ENCODE assay signal across 23 cellular contexts in genomic region chr4:20416800-20417199, GRCh38.
DNase-seq lines count a peak whose midpoint lies in the region; ATAC-seq, FAIRE-seq and TF ChIP-seq lines count a peak whose summit lies in the region.
"Had no signal": no experiment of that assay in that cellular context is flagged by ENCODE, and none has a peak within 500 bp of the region (broad histone marks: within the 10 kb centered on the region; RNA-seq: fewer than 3 reads in every experiment).

No MANE protein-coding gene starts in this region.

- H3K36me3 Mint-ChIP-seq in nephron progenitor cell (ENCODE audit: low read depth) = peaks cover 6% of the 10 kb centered on the region
- no peaks in the 10 kb centered on the region for H3K36me3 Mint-ChIP-seq in activated T-helper 2 cell treated with anti-CD3 and anti-CD28 coated beads, Interferon-gamma antibody, Interleukin-2, Interleukin-4, amounts not matched to agents 10 μg/mL and 5 μg/mL and 100 μg/mL, durations not matched to agents 14 hours and 24 hours and 36 hours (ENCODE audit: low read depth)
- H3K36me3 Mint-ChIP-seq in chondrocyte (ENCODE audit: low read depth) = no peaks in the 10 kb centered on the region

- H3K4me1 ChIP-seq in PC-3 (ENCODE audit: insufficient read depth, low read length) = peaks cover 8% of the 10 kb centered on the region; the same call in 1 of the 2 replicates
- H3K4me1 ChIP-seq in endothelial cell of umbilical vein (ENCODE audit: control insufficient read depth, extremely low read depth, insufficient read depth, low read length) = peaks cover 9% of the 10 kb centered on the region
- no peaks in the 10 kb centered on the region for H3K4me1 ChIP-seq in testis
- H3K4me1 ChIP-seq: BE2C had no signal

- H3K9me3 ChIP-seq in PC-3 (ENCODE audit: low read length) = no peaks in the 10 kb centered on the region
- H3K9me3 ChIP-seq in endothelial cell of umbilical vein (replicated peaks; ENCODE audit: control insufficient read depth, insufficient read depth, low read length) = no peaks in the 10 kb centered on the region
- H3K9me3 ChIP-seq in testis = no peaks in the 10 kb centered on the region
- H3K9me3 ChIP-seq: BE2C, HAP-1, SJSA1 had no signal

- H4K20me1 ChIP-seq in PC-3 (ENCODE audit: low read length) (no peaks in the 10 kb centered on the region), endothelial cell of umbilical vein (replicated peaks; ENCODE audit: control insufficient read depth, extremely low read depth, insufficient read depth, low read length) (no peaks in the 10 kb centered on the region)

- TF ChIP-seq POLR2A in endothelial cell of umbilical vein (IDR thresholded peaks at IDR 0.05; ENCODE audit: low read depth, low read length) (no peak), testis (IDR thresholded peaks at IDR 0.05) (no peak)

- no peaks in the 10 kb centered on the region for H3F3A ChIP-seq in PC-3 (ENCODE audit: low read length, unreplicated experiment)

- no peak overlapping the region for H3K9ac ChIP-seq in PC-3 (ENCODE audit: low read length)
- no peak overlapping the region for H3K9ac ChIP-seq in endothelial cell of umbilical vein (replicated peaks; ENCODE audit: extremely low read depth, insufficient read depth, low read length)

- no peaks in the 10 kb centered on the region for H3K9me1 ChIP-seq in endothelial cell of umbilical vein (replicated peaks; ENCODE audit: control insufficient read depth, extremely low read depth, insufficient read depth, low read length)

- intact Hi-C loops in PC-3 (cut with micrococcal nuclease) (loop anchor here (10.0 kb wide), 1 partner anchor 122 kb away; no protein-coding TSS in a partner anchor), endothelial cell of umbilical vein (cut with micrococcal nuclease) (no loop called here), testis (cut with DNase I; ENCODE audit: low total_unique reads) (no loop called here)
- intact Hi-C loops in activated T-helper 2 cell treated with anti-CD3 and anti-CD28 coated beads, Interferon-gamma antibody, Interleukin-2, Interleukin-4, amounts not matched to agents 10 μg/mL and 5 μg/mL and 100 μg/mL, durations not matched to agents 14 hours and 24 hours and 36 hours (cut with micrococcal nuclease) = no loop called here

- TF ChIP-seq CTCF in PC-3 (conservative IDR thresholded peaks at IDR 0.05; ENCODE audit: low read depth, low read length) (no peak), endothelial cell of umbilical vein (IDR thresholded peaks at IDR 0.05; ENCODE audit: extremely low read depth in 1 of 2, insufficient read depth in 1 of 2, low read depth in 1 of 2, low read length in 2 of 2) (no peak), nephron progenitor cell (IDR thresholded peaks at IDR 0.05) (no peak), testis (IDR thresholded peaks at IDR 0.05) (no peak), chondrocyte (IDR thresholded peaks at IDR 0.05) (no peak)

- in situ Hi-C loops in Caki2 (cut with HindIII; ENCODE audit: low pct_unique_long_range_greater_than_20kb, low sequenced_read_pairs) = no loop called here

- no peaks in the 10 kb centered on the region for H3K9me3 Mint-ChIP-seq in nephron progenitor cell
- H3K9me3 Mint-ChIP-seq in activated T-helper 2 cell treated with anti-CD3 and anti-CD28 coated beads, Interferon-gamma antibody, Interleukin-2, Interleukin-4, amounts not matched to agents 10 μg/mL and 5 μg/mL and 100 μg/mL, durations not matched to agents 14 hours and 24 hours and 36 hours = no peaks in the 10 kb centered on the region
- no peaks in the 10 kb centered on the region for H3K9me3 Mint-ChIP-seq in chondrocyte (ENCODE audit: low read depth)
- H3K9me3 Mint-ChIP-seq: GM23338 had no signal

- no peak overlapping the region for H3K27ac ChIP-seq in PC-3 (ENCODE audit: low read length)
- H3K27ac ChIP-seq in endothelial cell of umbilical vein (ENCODE audit: insufficient read depth, low read depth, low read length) = no peak overlapping the region
- H3K27ac ChIP-seq in testis = no peak overlapping the region
- H3K27ac ChIP-seq: SJSA1 had no signal

- H2AFZ ChIP-seq in PC-3 (ENCODE audit: low read length) (no peak overlapping the region), endothelial cell of umbilical vein (ENCODE audit: low read depth, low read length) (no peak overlapping the region)
- H2AFZ ChIP-seq: GM23338 had no signal

- H3K4me2 ChIP-seq in PC-3 (ENCODE audit: low read length) = no peak overlapping the region
- no peak overlapping the region for H3K4me2 ChIP-seq in endothelial cell of umbilical vein (ENCODE audit: insufficient read depth, low read length)
- H3K4me2 ChIP-seq: GM23338 had no signal

- no peaks in the 10 kb centered on the region for H3K36me3 ChIP-seq in PC-3 (ENCODE audit: low read depth, low read length)
- no peaks in the 10 kb centered on the region for H3K36me3 ChIP-seq in endothelial cell of umbilical vein (ENCODE audit: control insufficient read depth in 2 of 2, extremely low read depth in 1 of 2, insufficient read depth in 2 of 2, low read length in 2 of 2)
- no peaks in the 10 kb centered on the region for H3K36me3 ChIP-seq in testis (ENCODE audit: low read depth, missing control alignments)
- H3K36me3 ChIP-seq: BE2C, HAP-1, SJSA1 had no signal

- ATAC-seq in PC-3 = peak; percentile 37
- ATAC-seq: GM23338, Right ventricle myocardium inferior had no signal

- no peaks in the 10 kb centered on the region for H3K9me2 ChIP-seq in PC-3 (replicated peaks; ENCODE audit: low read length)

- peak; percentile 28 for FAIRE-seq in endothelial cell of umbilical vein (lab: Jason Lieb, UNC)
- FAIRE-seq: A204.1, GM12891 had no signal

- H3K27me3 ChIP-seq in PC-3 (ENCODE audit: low read length) (no peaks in the 10 kb centered on the region), endothelial cell of umbilical vein (ENCODE audit: control insufficient read depth in 2 of 2, insufficient read depth in 2 of 2, low read length in 2 of 2) (no peaks in the 10 kb centered on the region), testis (no peaks in the 10 kb centered on the region)
- H3K27me3 ChIP-seq: SJSA1 had no signal

- H3K4me3 ChIP-seq in PC-3 (ENCODE audit: low read length) = no peak overlapping the region
- no peak overlapping the region for H3K4me3 ChIP-seq in endothelial cell of umbilical vein (replicated peaks in 1 of 3; ENCODE audit: insufficient read depth in 1 of 3, low read depth in 1 of 3, low read length in 3 of 3)
- no peak overlapping the region for H3K4me3 ChIP-seq in testis
- H3K4me3 ChIP-seq: GM23338, HAP-1, SJSA1 had no signal

- POLR2A ChIA-PET in PC-3 (lab: Charles Lee; ENCODE audit: unreplicated experiment) (interaction anchor here (0.6 to 0.7 kb wide), 3 partner anchors 24 to 961 kb away, joined by 3 to 8 read pairs (median 4); no protein-coding TSS in a partner anchor), endothelial cell of umbilical vein (lab: Charles Lee) (no interaction called here)

- DNase-seq in Caki2 (ENCODE audit: low read depth) (peak; percentile 12), PC-3 (no peak), endothelial cell of umbilical vein (ENCODE audit: low read depth, low spot score) (no peak), nephron progenitor cell (no peak), testis (no peak), chondrocyte (ENCODE audit: low spot score) (no peak)
- DNase-seq in activated T-helper 2 cell treated with anti-CD3 and anti-CD28 coated beads, Interferon-gamma antibody, Interleukin-2, Interleukin-4, amounts not matched to agents 10 μg/mL and 5 μg/mL and 100 μg/mL, durations not matched to agents 14 hours and 24 hours and 36 hours (ENCODE audit: low spot score) = no peak
- DNase-seq: BE2C, DND-41, KBM-7, NCI-H1092 treated with DMSO at 0.1 percent for 48 hours, NCI-H1436 treated with DMSO at 0.1 percent for 48 hours, NCI-H2029, NCI-H2171, NCI-H345, NCI-H524, SW 1271 had no signal

- peaks cover 9% of the 10 kb centered on the region for H3K4me1 Mint-ChIP-seq in nephron progenitor cell
- peaks cover 10% of the 10 kb centered on the region for H3K4me1 Mint-ChIP-seq in activated T-helper 2 cell treated with anti-CD3 and anti-CD28 coated beads, Interferon-gamma antibody, Interleukin-2, Interleukin-4, amounts not matched to agents 10 μg/mL and 5 μg/mL and 100 μg/mL, durations not matched to agents 14 hours and 24 hours and 36 hours (ENCODE audit: low read depth)
- H3K4me1 Mint-ChIP-seq in chondrocyte (ENCODE audit: low read depth) = peaks cover 8% of the 10 kb centered on the region

- H3K4me3 Mint-ChIP-seq in nephron progenitor cell (no peak overlapping the region), chondrocyte (ENCODE audit: unreplicated experiment) (no peak overlapping the region)
- no peak overlapping the region for H3K4me3 Mint-ChIP-seq in activated T-helper 2 cell treated with anti-CD3 and anti-CD28 coated beads, Interferon-gamma antibody, Interleukin-2, Interleukin-4, amounts not matched to agents 10 μg/mL and 5 μg/mL and 100 μg/mL, durations not matched to agents 14 hours and 24 hours and 36 hours (ENCODE audit: low read depth)
- H3K4me3 Mint-ChIP-seq: GM23338 had no signal

- CTCF ChIA-PET in PC-3 (lab: Charles Lee) = no interaction called here
- CTCF ChIA-PET in endothelial cell of umbilical vein (lab: Charles Lee) = interaction anchor here (0.6 to 2.7 kb wide), 5 partner anchors 9 to 269 kb away, joined by 3 to 9 read pairs (median 5); no protein-coding TSS in a partner anchor

- dilution Hi-C loops in endothelial cell of umbilical vein (cut with MboI; ENCODE audit: extremely low pct_ligation_motif_present, low sequenced_read_pairs) = loop anchor here (25.0 kb wide), 1 partner anchor 271 kb away; no protein-coding TSS in a partner anchor

- H3K27ac Mint-ChIP-seq in nephron progenitor cell (peak overlapping the region; percentile 95), chondrocyte (ENCODE audit: unreplicated experiment) (no peak overlapping the region)
- no peak overlapping the region for H3K27ac Mint-ChIP-seq in activated T-helper 2 cell treated with anti-CD3 and anti-CD28 coated beads, Interferon-gamma antibody, Interleukin-2, Interleukin-4, amounts not matched to agents 10 μg/mL and 5 μg/mL and 100 μg/mL, durations not matched to agents 14 hours and 24 hours and 36 hours
- H3K27ac Mint-ChIP-seq: GM23338 had no signal

- WGBS in testis, 2 donors = 91 to 96% methylated on average over 1 of the region's 1 CpG

- H3K27me3 Mint-ChIP-seq in nephron progenitor cell (ENCODE audit: low read depth, poor library complexity) (no peaks in the 10 kb centered on the region), chondrocyte (ENCODE audit: low read depth) (no peaks in the 10 kb centered on the region)
- H3K27me3 Mint-ChIP-seq in activated T-helper 2 cell treated with anti-CD3 and anti-CD28 coated beads, Interferon-gamma antibody, Interleukin-2, Interleukin-4, amounts not matched to agents 10 μg/mL and 5 μg/mL and 100 μg/mL, durations not matched to agents 14 hours and 24 hours and 36 hours (ENCODE audit: low read depth) = peaks cover 5% of the 10 kb centered on the region

- BruUV-seq in PC-3 (replicated peaks; lab: Mats Ljungman, UMichigan) (no TSS peak), endothelial cell of umbilical vein (replicated peaks; lab: Mats Ljungman, UMichigan) (no TSS peak)

- H3K79me2 ChIP-seq in PC-3 (ENCODE audit: low read length) = 0 out of 2 replicates have a peak, but pooled peaks cover 2% of the 10 kb centered on the region
- no peaks in the 10 kb centered on the region for H3K79me2 ChIP-seq in endothelial cell of umbilical vein (ENCODE audit: control insufficient read depth, insufficient read depth, low read length)
